Comparison of ENCODE assay signal across 15 cellular contexts in genomic region chr12:67275380-67275913, GRCh38. TPM values are rescaled to one million over a fixed set of nuclear protein-coding genes. Genes with fewer than 3 reads are reported as not detected.
DNase-seq lines count a peak whose midpoint lies in the region; ATAC-seq and TF ChIP-seq lines count a peak whose summit lies in the region.
"Had no signal": no experiment of that assay in that cellular context is flagged by ENCODE, and none has a peak within 500 bp of the region (broad histone marks: within the 10 kb centered on the region; RNA-seq: fewer than 3 reads in every experiment).

No MANE protein-coding gene starts in this region.

- no peak for ATAC-seq in CD4-positive, alpha-beta T cell (ENCODE audit: poor library complexity)
- ATAC-seq in T-helper 17 cell: no peak
- peak; percentile 33 to 88 (median 66) for ATAC-seq in right lobe of liver

- H3K9me3 ChIP-seq in CD4-positive, alpha-beta T cell (ENCODE audit: control insufficient read depth, low read length): no peaks in the 10 kb centered on the region
- H3K9me3 ChIP-seq in T-helper 17 cell (ENCODE audit: control insufficient read depth, low read length, poor library complexity, severe bottlenecking) (no peaks in the 10 kb centered on the region), right lobe of liver (no peaks in the 10 kb centered on the region), testis (no peaks in the 10 kb centered on the region)
- H3K9me3 ChIP-seq: BLaER1, thoracic aorta had no signal

- H3K36me3 ChIP-seq in right lobe of liver: no peaks in the 10 kb centered on the region
- no peaks in the 10 kb centered on the region for H3K36me3 ChIP-seq in testis (ENCODE audit: low read depth, missing control alignments)
- H3K36me3 ChIP-seq: thoracic aorta had no signal

- H3K27me3 Mint-ChIP-seq in CD4-positive, alpha-beta T cell: no peaks in the 10 kb centered on the region
- H3K27me3 Mint-ChIP-seq in T-helper 17 cell: no peaks in the 10 kb centered on the region

- POLR2A ChIA-PET in CD4-positive, alpha-beta T cell (lab: Charles Lee): no interaction called here

- peaks cover 94% of the 10 kb centered on the region for H3K4me1 Mint-ChIP-seq in CD4-positive, alpha-beta T cell (ENCODE audit: low read depth)
- peaks cover 59% of the 10 kb centered on the region for H3K4me1 Mint-ChIP-seq in T-helper 17 cell

- no peaks in the 10 kb centered on the region for H3K27me3 ChIP-seq in CD4-positive, alpha-beta T cell (ENCODE audit: control insufficient read depth, insufficient read depth, low read length)
- no peaks in the 10 kb centered on the region for H3K27me3 ChIP-seq in right lobe of liver
- no peaks in the 10 kb centered on the region for H3K27me3 ChIP-seq in testis
- H3K27me3 ChIP-seq: BLaER1 had no signal

- WGBS in right lobe of liver (ENCODE audit: insufficient coverage, low coverage, low lambda C conversion rate, missing lambda C conversion rate): 46% methylated on average over 6 of the region's 6 CpGs
- 84 to 90% methylated on average over 6 of the region's 6 CpGs for WGBS in testis, 2 donors

- TF ChIP-seq POLR2A in right lobe of liver (IDR thresholded peaks at IDR 0.05): no peak
- no peak for TF ChIP-seq POLR2A in testis (IDR thresholded peaks at IDR 0.05)

- H3K36me3 Mint-ChIP-seq in CD4-positive, alpha-beta T cell (ENCODE audit: low read depth): peaks cover 40% of the 10 kb centered on the region
- peaks cover 2% of the 10 kb centered on the region for H3K36me3 Mint-ChIP-seq in T-helper 17 cell (ENCODE audit: low read depth)

- peak overlapping the region; percentile 13 for H3K27ac Mint-ChIP-seq in CD4-positive, alpha-beta T cell
- peak overlapping the region; percentile 53 for H3K27ac Mint-ChIP-seq in T-helper 17 cell

- CTCF ChIA-PET in CD4-positive, alpha-beta T cell (lab: Charles Lee): no interaction called here

- intact Hi-C loops in CD4-positive, alpha-beta T cell (cut with DNase I, micrococcal nuclease): loop anchor here in 1 of 2 experiments (10.0 kb wide), 1 partner anchor 1049 kb away; no protein-coding TSS in a partner anchor
- intact Hi-C loops in right lobe of liver (cut with DNase I): no loop called here
- intact Hi-C loops in testis (cut with DNase I; ENCODE audit: low total_unique reads): no loop called here

- H3K4me1 ChIP-seq in right lobe of liver (peaks cover 0 to 55% (median 3%) of the 10 kb centered on the region in 4 donors), testis (peaks cover 15% of the 10 kb centered on the region)

- H3K9me3 Mint-ChIP-seq in CD4-positive, alpha-beta T cell: no peaks in the 10 kb centered on the region
- H3K9me3 Mint-ChIP-seq: endodermal cell had no signal

- no peak overlapping the region for H3K27ac ChIP-seq in CD4-positive, alpha-beta T cell (ENCODE audit: low read depth, low read length)
- H3K27ac ChIP-seq in right lobe of liver (no peak overlapping the region), testis (no peak overlapping the region)
- H3K27ac ChIP-seq: BLaER1, thoracic aorta had no signal

- DNase-seq in CD4-positive, alpha-beta T cell: no peak
- DNase-seq in EL (peak; percentile 24), T-helper 17 cell (no peak), right lobe of liver (peak; percentile 37 to 68 (median 63)), RPMI8226 (no peak), testis (no peak)
- DNase-seq in stimulated activated CD4-positive, alpha-beta T cell treated with anti-CD3 and anti-CD28 coated beads, Interleukin-2, amount 100 ng/mL, for 48 hours: no peak
- DNase-seq in activated CD4-positive, CD25-positive, alpha-beta regulatory T cell (lab: John Stamatoyannopoulos, UW): no peak
- DNase-seq: endodermal cell, islet precursor cell, NCI-H2081 treated with DMSO at 0.1 percent for 48 hours, NCI-H82, SHP77 treated with DMSO at 0.1 percent for 48 hours had no signal

- H3K4me3 Mint-ChIP-seq in CD4-positive, alpha-beta T cell: peak overlapping the region; percentile 4
- H3K4me3 Mint-ChIP-seq in T-helper 17 cell: peak overlapping the region; percentile 39
- H3K4me3 Mint-ChIP-seq: endodermal cell had no signal

- no peak for TF ChIP-seq CTCF in CD4-positive, alpha-beta T cell (IDR thresholded peaks at IDR 0.05)
- TF ChIP-seq CTCF in right lobe of liver (IDR thresholded peaks at IDR 0.05): no peak
- TF ChIP-seq CTCF in testis (IDR thresholded peaks at IDR 0.05): no peak

- H3K4me3 ChIP-seq in right lobe of liver (no peak overlapping the region), testis (no peak overlapping the region)
- H3K4me3 ChIP-seq: BLaER1, thoracic aorta had no signal

RNA-seq across cellular contexts. Expression of gene CAND1, which starts 6.3 kb away (rescaled TPM):
- total RNA-seq in CD4-positive, alpha-beta T cell: 100 to 1,000 TPM; 118 to 124 TPM
- total RNA-seq in T-helper 17 cell (100 to 1,000 TPM in 1 of 2 donors, 10 to 100 TPM in 1; 96.8 to 113 TPM), right lobe of liver (10 to 100 TPM; 29.3 to 64.4 (median 57.6) TPM), testis (100 to 1,000 TPM; 125 to 131 TPM)
- 88.4 TPM for polyA plus RNA-seq in testis (ENCODE audit: insufficient read depth, low read depth, low replicate concordance)

Comparison
In these comparisons a context has a peak if more than half of its experiments do, and no peak if none do; other contexts are left out.
1. ATAC-seq: peak in right lobe of liver (4 of 4); none in CD4-positive, alpha-beta T cell (single experiment) and T-helper 17 cell (single experiment).
2. DNase-seq: peak in EL (single experiment) and right lobe of liver (3 of 3); none in CD4-positive, alpha-beta T cell (0 of 10), T-helper 17 cell (0 of 3), stimulated activated CD4-positive, alpha-beta T cell treated with anti-CD3 and anti-CD28 coated beads, Interleukin-2, amount 100 ng/mL, for 48 hours (0 of 2), activated CD4-positive, CD25-positive, alpha-beta regulatory T cell (0 of 4), RPMI8226 (single experiment) and testis (single experiment).